ENCODE assay signal across 35 cellular contexts in the genomic region with DNA sequence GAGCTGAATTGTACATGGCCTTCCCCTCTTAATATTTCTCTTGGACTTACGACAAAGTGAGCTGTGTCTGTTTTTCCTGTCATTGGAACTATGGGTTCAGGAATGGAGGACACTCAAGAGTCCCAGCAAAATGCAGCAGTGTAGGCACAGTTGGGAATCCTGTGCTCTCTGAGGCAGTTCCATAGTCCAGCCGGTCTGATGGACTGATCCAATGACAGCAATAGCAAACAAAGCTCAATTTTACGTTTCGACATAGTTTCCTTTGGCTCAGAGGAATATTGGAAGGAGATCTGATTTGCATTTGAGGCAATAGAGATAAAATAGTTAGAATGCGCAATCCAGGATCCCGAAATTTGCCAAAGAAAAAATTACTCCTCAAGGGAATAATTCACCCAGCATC.
"Had no signal": no experiment of that assay in that cellular context is flagged by ENCODE, and none has a peak within 500 bp of the region (broad histone marks: within the 10 kb centered on the region; RNA-seq: fewer than 3 reads in every experiment).

No MANE protein-coding gene starts in this region.

- H3K9me3 ChIP-seq: MG63 had no signal

- H3K4me2 ChIP-seq: KMS-11 had no signal

- H3K27me3 ChIP-seq: MG63 had no signal

- DNase-seq: Karpas-422, Kasumi-1, KG1, MG63, MM.1S, MV-4-11, NCI-H1048, NCI-H1092, NCI-H1092 treated with DMSO at 0.1 percent for 48 hours, NCI-H1105, NCI-H1105 treated with DMSO at 0.1 percent for 48 hours, NCI-H1417, NCI-H1417 treated with DMSO at 0.1 percent for 48 hours, NCI-H1436, NCI-H1436 treated with DMSO at 0.1 percent for 48 hours, NCI-H146, NCI-H1694, NCI-H1694 treated with DMSO at 0.1 percent for 48 hours, NCI-H187, NCI-H187 treated with DMSO at 0.1 percent for 48 hours, NCI-H1930, NCI-H2029, NCI-H2029 treated with DMSO at 0.1 percent for 48 hours, NCI-H2081, NCI-H2081 treated with DMSO at 0.1 percent for 48 hours, NCI-H2107, NCI-H2171, NCI-H2227 treated with DMSO at 0.1 percent for 48 hours, NCI-H226, NCI-H345, NCI-H446, NCI-H446 treated with DMSO at 0.1 percent for 48 hours, NCI-H510A, NCI-H510A treated with DMSO at 0.1 percent for 48 hours had no signal

- H3K36me3 ChIP-seq: MG63 had no signal

- H3K4me3 ChIP-seq: MG63 had no signal

- H3K27ac ChIP-seq: KMS-11 had no signal

- H3K9ac ChIP-seq: KMS-11 had no signal
